In the genomic region with DNA sequence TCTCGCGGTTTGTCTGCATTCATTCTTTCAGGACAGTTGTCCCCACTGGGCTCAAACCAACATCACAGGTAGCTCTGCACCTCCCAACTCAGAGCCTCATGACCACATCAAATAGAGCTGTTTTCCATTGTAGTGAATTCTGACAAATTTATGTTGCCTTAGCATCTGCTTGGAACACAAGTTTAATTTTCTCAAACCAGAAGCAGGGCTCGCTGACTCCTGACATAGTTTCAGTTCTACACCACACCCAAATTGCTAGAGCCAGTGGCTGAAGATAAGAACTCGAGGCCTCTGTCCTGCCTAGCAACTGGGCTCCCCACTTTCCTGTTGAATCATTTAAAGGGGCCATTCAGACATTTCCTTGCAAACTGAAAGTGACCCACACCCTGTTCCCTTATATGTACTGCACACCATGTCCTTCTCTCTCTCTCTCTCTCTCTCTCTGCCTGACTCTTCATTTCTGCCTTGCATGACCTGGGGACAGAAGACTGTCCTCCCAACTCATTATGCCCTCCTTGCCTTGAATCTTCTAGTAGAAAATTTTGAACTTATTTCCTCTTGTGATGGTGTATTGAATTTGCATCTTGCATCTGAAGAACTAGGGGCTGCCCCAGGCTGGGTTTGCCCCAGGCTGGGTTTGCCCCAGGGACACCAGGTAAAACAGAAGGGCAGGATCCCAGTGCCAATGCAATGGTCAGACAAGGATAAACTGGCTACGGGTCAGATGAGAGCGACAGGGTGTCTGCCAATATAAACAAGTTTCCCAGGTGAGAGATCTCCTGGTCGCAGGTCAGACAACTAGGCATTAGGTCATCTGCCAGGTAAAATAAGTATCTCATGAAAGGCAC, we compare ENCODE assay signal across 16 cellular contexts. TPM values are rescaled to one million over a fixed set of nuclear protein-coding genes. Genes with fewer than 3 reads are reported as not detected.
DNase-seq lines count a peak whose midpoint lies in the region; ATAC-seq, FAIRE-seq and TF ChIP-seq lines count a peak whose summit lies in the region.
"Had no signal": no experiment of that assay in that cellular context is flagged by ENCODE, and none has a peak within 500 bp of the region (broad histone marks: within the 10 kb centered on the region; RNA-seq: fewer than 3 reads in every experiment).

No MANE protein-coding gene starts in this region.

- no peak for TF ChIP-seq CTCF in upper lobe of left lung (IDR thresholded peaks at IDR 0.05)

- H3K27ac ChIP-seq in epithelial cell of prostate (no peak overlapping the region), upper lobe of left lung (no peak overlapping the region)
- H3K27ac ChIP-seq: ascending aorta, heart right ventricle, testis had no signal

- H3K4me1 Mint-ChIP-seq in activated T-cell treated with anti-CD3 and anti-CD28 coated beads, Interleukin-2, amount 50 U/mL, for 72 hours (ENCODE audit: low read depth): no peaks in the 10 kb centered on the region
- no peaks in the 10 kb centered on the region for H3K4me1 Mint-ChIP-seq in activated T-cell treated with anti-CD3 and anti-CD28 coated beads, Interleukin-2, amount 50 U/mL, for 24 hours (ENCODE audit: low read depth)

- TF ChIP-seq POLR2A in upper lobe of left lung (IDR thresholded peaks at IDR 0.05) (no peak), H54 (IDR thresholded peaks at IDR 0.05; ENCODE audit: low read depth, low read length) (no peak)

- H3K27ac Mint-ChIP-seq in activated T-cell treated with anti-CD3 and anti-CD28 coated beads, Interleukin-2, amount 50 U/mL, for 72 hours: no peak overlapping the region
- H3K27ac Mint-ChIP-seq in activated T-cell treated with anti-CD3 and anti-CD28 coated beads, Interleukin-2, amount 50 U/mL, for 24 hours: no peak overlapping the region
- H3K27ac Mint-ChIP-seq: endodermal cell had no signal

- peaks cover 20% of the 10 kb centered on the region for H3K27me3 Mint-ChIP-seq in activated T-cell treated with anti-CD3 and anti-CD28 coated beads, Interleukin-2, amount 50 U/mL, for 72 hours (ENCODE audit: low read depth)
- H3K27me3 Mint-ChIP-seq in activated T-cell treated with anti-CD3 and anti-CD28 coated beads, Interleukin-2, amount 50 U/mL, for 24 hours: peaks cover 40% of the 10 kb centered on the region

- no peak for FAIRE-seq in H54 (lab: Jason Lieb, UNC)

- no peak for TF ChIP-seq EP300 in upper lobe of left lung (IDR thresholded peaks at IDR 0.05)

- H3K36me3 Mint-ChIP-seq in activated T-cell treated with anti-CD3 and anti-CD28 coated beads, Interleukin-2, amount 50 U/mL, for 72 hours (ENCODE audit: insufficient read depth in 2 of 2): no peaks in the 10 kb centered on the region
- no peaks in the 10 kb centered on the region for H3K36me3 Mint-ChIP-seq in activated T-cell treated with anti-CD3 and anti-CD28 coated beads, Interleukin-2, amount 50 U/mL, for 24 hours (ENCODE audit: low read depth)

- peak; percentile 22 to 32 for ATAC-seq in activated T-cell treated with anti-CD3 and anti-CD28 coated beads, Interleukin-2, amount 50 U/mL, for 72 hours (replicated peaks in 1 of 2)
- ATAC-seq in HG03520 (IDR thresholded peaks at IDR 0.05; ENCODE audit: unreplicated experiment): peak; percentile 83
- peak; percentile 24 to 68 for ATAC-seq in upper lobe of left lung (ENCODE audit: low FRiP score in 2 of 2)
- no peak for ATAC-seq in HG03521 (IDR thresholded peaks at IDR 0.05; ENCODE audit: unreplicated experiment)

- H3K4me3 Mint-ChIP-seq in activated T-cell treated with anti-CD3 and anti-CD28 coated beads, Interleukin-2, amount 50 U/mL, for 72 hours: peak overlapping the region; percentile 2 to 12
- no peak overlapping the region for H3K4me3 Mint-ChIP-seq in activated T-cell treated with anti-CD3 and anti-CD28 coated beads, Interleukin-2, amount 50 U/mL, for 24 hours
- H3K4me3 Mint-ChIP-seq: endodermal cell had no signal

- H3K36me3 ChIP-seq in upper lobe of left lung: no peaks in the 10 kb centered on the region
- H3K36me3 ChIP-seq: ascending aorta, heart right ventricle had no signal

- H3K4me3 ChIP-seq in upper lobe of left lung: no peak overlapping the region
- H3K4me3 ChIP-seq: ascending aorta, heart right ventricle, testis had no signal

- WGBS in upper lobe of left lung, 2 donors: 66 to 72% methylated on average over 7 of the region's 7 CpGs

- no peaks in the 10 kb centered on the region for H3K4me1 ChIP-seq in upper lobe of left lung
- H3K4me1 ChIP-seq: testis had no signal

- no peaks in the 10 kb centered on the region for H3K9me3 ChIP-seq in upper lobe of left lung
- H3K9me3 ChIP-seq: ascending aorta, testis had no signal

- H3K27me3 ChIP-seq in upper lobe of left lung: no peaks in the 10 kb centered on the region
- H3K27me3 ChIP-seq: ascending aorta, testis had no signal

- no peak for DNase-seq in activated T-cell treated with anti-CD3 and anti-CD28 coated beads, Interleukin-2, amount 50 U/mL, for 72 hours
- no peak for DNase-seq in activated T-cell treated with anti-CD3 and anti-CD28 coated beads, Interleukin-2, amount 50 U/mL, for 24 hours
- DNase-seq in epithelial cell of prostate (ENCODE audit: low read depth, low spot score) (peak; percentile 20), upper lobe of left lung (no peak), DMS 273 treated with DMSO at 0.1 percent for 48 hours (lab: John Stamatoyannopoulos, UW) (no peak), H54 (ENCODE audit: insufficient read length, low spot score) (no peak)
- DNase-seq: DMS79; endodermal cell; NCI-H2029 treated with DMSO at 0.1 percent for 48 hours; NK-92 treated with Interleukin-12 subunit alpha and Interleukin-12 subunit beta, amount 100 ng/mL, for 24 hours; testis had no signal

- H3K9me3 Mint-ChIP-seq in activated T-cell treated with anti-CD3 and anti-CD28 coated beads, Interleukin-2, amount 50 U/mL, for 72 hours: no peaks in the 10 kb centered on the region
- H3K9me3 Mint-ChIP-seq in activated T-cell treated with anti-CD3 and anti-CD28 coated beads, Interleukin-2, amount 50 U/mL, for 24 hours: no peaks in the 10 kb centered on the region
- H3K9me3 Mint-ChIP-seq: endodermal cell had no signal

RNA-seq across cellular contexts. Expression of a gene that starts 9.7 kb away (rescaled TPM):
- not detected for total RNA-seq in activated T-cell treated with anti-CD3 and anti-CD28 coated beads, Interleukin-2, amount 50 U/mL, for 72 hours
- total RNA-seq in upper lobe of left lung: 1 to 10 TPM in 1 of 6 donors, under 1 TPM in 5; 0.17 to 1.0 (median 0.71) TPM
- total RNA-seq: renal cortical epithelial cell had no signal
